ENCODE assay signal across 12 cellular contexts in genomic region chr1:176696109-176696508, GRCh38.
DNase-seq lines count a peak whose midpoint lies in the region; ATAC-seq, FAIRE-seq and TF ChIP-seq lines count a peak whose summit lies in the region.
"Had no signal": no experiment of that assay in that cellular context is flagged by ENCODE, and none has a peak within 500 bp of the region (broad histone marks: within the 10 kb centered on the region; RNA-seq: fewer than 3 reads in every experiment).

No MANE protein-coding gene starts in this region.

- ATAC-seq in DND-41 (ENCODE audit: insufficient read depth, low read depth) (peak; percentile 59), K562 (peak; percentile 74), HG03521 (IDR thresholded peaks at IDR 0.05; ENCODE audit: unreplicated experiment) (no peak)

- no peak for TF ChIP-seq EP300 in K562 (IDR thresholded peaks at IDR 0.05; ENCODE audit: low read length)

- intact Hi-C loops in K562 (cut with micrococcal nuclease): no loop called here

- POLR2A ChIA-PET in K562 (lab: Yijun Ruan, JAX): no interaction called here

- in situ Hi-C loops in K562 (cut with MboI): no loop called here

- H3K27me3 ChIP-seq in DND-41 (ENCODE audit: insufficient read depth, low read length, poor library complexity) (no peaks in the 10 kb centered on the region), K562 (ENCODE audit: control insufficient read depth in 2 of 2, insufficient read depth in 2 of 2, low read length in 2 of 2) (peaks cover 3 to 7% of the 10 kb centered on the region in 2 experiments; a peak in 2 of 5 replicates)
- H3K27me3 ChIP-seq: right atrium auricular region had no signal

- H3K4me1 ChIP-seq in DND-41 (ENCODE audit: insufficient read depth, low read length) (peaks cover 4% of the 10 kb centered on the region; the same call in 1 of the 2 replicates), K562 (replicated peaks in 1 of 2; ENCODE audit: control insufficient read depth in 2 of 2, insufficient read depth in 2 of 2, low read length in 2 of 2) (no peaks in the 10 kb centered on the region; a peak in 1 of 5 replicates)

- no peak for TF ChIP-seq POLR2A in K562 (conservative IDR thresholded peaks at IDR 0.05)

- CTCF ChIA-PET in K562 (lab: Yijun Ruan, JAX; ENCODE audit: low intra/inter-chr PET ratio): no interaction called here

- H3K9ac ChIP-seq in DND-41 (ENCODE audit: low read depth, low read length): no peak overlapping the region
- no peak overlapping the region for H3K9ac ChIP-seq in K562 (ENCODE audit: insufficient read depth in 1 of 2, low read depth in 2 of 2, low read length in 2 of 2)

- H3K9me3 ChIP-seq in DND-41 (ENCODE audit: insufficient read depth, low read length, severe bottlenecking): no peaks in the 10 kb centered on the region
- H3K9me3 ChIP-seq in K562 (replicated peaks; ENCODE audit: control insufficient read depth, insufficient read depth, low read depth, low read length): no peaks in the 10 kb centered on the region
- H3K9me3 ChIP-seq: right atrium auricular region had no signal

- H3K4me3 ChIP-seq in DND-41 (ENCODE audit: low read depth in 1 of 2, low read length in 2 of 2) (no peak overlapping the region), K562 (no peak overlapping the region)
- H3K4me3 ChIP-seq: right atrium auricular region had no signal

- H2AFZ ChIP-seq in DND-41 (ENCODE audit: low read depth, low read length) (no peak overlapping the region), K562 (ENCODE audit: low read depth, low read length) (no peak overlapping the region; the same call in 1 of the 2 replicates)

- TF ChIP-seq CTCF in DND-41 (IDR thresholded peaks at IDR 0.05; ENCODE audit: borderline replicate concordance, extremely low read depth, low read length, poor library complexity, severe bottlenecking) (no peak), K562 (IDR thresholded peaks at IDR 0.05 in 2 of 3, conservative IDR thresholded peaks at IDR 0.05 in 1 of 3; ENCODE audit: insufficient read depth in 2 of 3, low read depth in 1 of 3, low read length in 3 of 3) (no peak)

- no peaks in the 10 kb centered on the region for H3K79me2 ChIP-seq in DND-41 (ENCODE audit: insufficient read depth, low read length)
- no peaks in the 10 kb centered on the region for H3K79me2 ChIP-seq in K562 (ENCODE audit: control insufficient read depth, insufficient read depth, low read length)

- no peaks in the 10 kb centered on the region for H3K9me1 ChIP-seq in K562 (ENCODE audit: control insufficient read depth, insufficient read depth, low read length)

- no peak for TF ChIP-seq RAD21 in K562 (CRISPR knock-in tag; conservative IDR thresholded peaks at IDR 0.05 in 1 of 2, IDR thresholded peaks at IDR 0.05 in 1 of 2)

- WGBS in K562 (ENCODE audit: insufficient coverage, low coverage, missing lambda C conversion rate): 0% methylated on average over 5 of the region's 5 CpGs

- no peak for FAIRE-seq in K562 (lab: Jason Lieb, UNC)
- FAIRE-seq: colon, D721Med had no signal

- H4K20me1 ChIP-seq in DND-41 (ENCODE audit: insufficient read depth, low read length): no peaks in the 10 kb centered on the region
- no peaks in the 10 kb centered on the region for H4K20me1 ChIP-seq in K562 (replicated peaks; ENCODE audit: control insufficient read depth, insufficient read depth, low read length)

- peak; percentile 57 for DNase-seq in DND-41
- DNase-seq in NCI-H2107 treated with DMSO at 0.1 percent for 48 hours (lab: John Stamatoyannopoulos, UW; ENCODE audit: unreplicated experiment): peak; percentile 97
- DNase-seq in K562 (ENCODE audit: extremely low read depth in 1 of 4, low spot score in 3 of 4): peak in 2 of 4 experiments; percentile 19 to 55
- peak; percentile 82 for DNase-seq in myocyte (ENCODE audit: low read depth)
- no peak for DNase-seq in stimulated activated CD4-positive, alpha-beta T cell treated with anti-CD3 and anti-CD28 coated beads, Interleukin-2, amount 100 ng/mL, for 48 hours
- DNase-seq in activated CD4-positive, alpha-beta T cell treated with anti-CD3 and anti-CD28 coated beads for 1 hour: no peak
- DNase-seq in hypothalamus (lab: John Stamatoyannopoulos, UW): no peak
- DNase-seq: activated T-cell treated with anti-CD3 and anti-CD28 coated beads, Interleukin-2, amount 50 U/mL, for 48 hours had no signal

- BruUV-seq in K562 (replicated peaks; lab: Mats Ljungman, UMichigan): no TSS peak

- H3K4me2 ChIP-seq in DND-41 (ENCODE audit: insufficient read depth, low read length) (no peak overlapping the region), K562 (ENCODE audit: insufficient read depth, low read length) (no peak overlapping the region)

- no peaks in the 10 kb centered on the region for H3K36me3 ChIP-seq in DND-41 (ENCODE audit: insufficient read depth, low read length)
- no peaks in the 10 kb centered on the region for H3K36me3 ChIP-seq in K562 (ENCODE audit: control insufficient read depth, insufficient read depth, low read length)
- H3K36me3 ChIP-seq: right atrium auricular region had no signal

- H3K27ac ChIP-seq in DND-41 (ENCODE audit: low read length) (no peak overlapping the region), K562 (ENCODE audit: extremely low read depth, low read depth, low read length) (no peak overlapping the region)

TF ChIP-seq in K562, 482 proteins besides CTCF, POLR2A, EP300 and RAD21:
- 0 out of 2 replicates have a peak, but pooled peaks have one; percentile 9 for TF ChIP-seq USF1 (CRISPR knock-in tag; IDR thresholded peaks at IDR 0.05)
- peak; percentile 41; the same call in 1 of the 2 replicates for TF ChIP-seq RNF2 (IDR thresholded peaks at IDR 0.05)
- no peak for TF ChIP-seq ZNF583 (CRISPR knock-in tag; IDR thresholded peaks at IDR 0.05)
- TF ChIP-seq NR2C2 (CRISPR knock-in tag; IDR thresholded peaks at IDR 0.05): no peak
- TF ChIP-seq NR2C2 (tag; IDR thresholded peaks at IDR 0.05): peak; percentile 30; the same call in 1 of the 2 replicates
- TF ChIP-seq MCM2 (IDR thresholded peaks at IDR 0.05; ENCODE audit: low read depth): no peak
- peak; percentile 40 for TF ChIP-seq VEZF1 (CRISPR knock-in tag; IDR thresholded peaks at IDR 0.05)
- TF ChIP-seq USF2 (CRISPR knock-in tag; IDR thresholded peaks at IDR 0.05): peak; percentile 10; the same call in 1 of the 2 replicates

Comparison
In these comparisons a context has a peak if more than half of its experiments do, and no peak if none do; other contexts are left out.
1. DNase-seq: peak in DND-41 (single experiment), NCI-H2107 treated with DMSO at 0.1 percent for 48 hours (single experiment) and myocyte (single experiment); none in stimulated activated CD4-positive, alpha-beta T cell treated with anti-CD3 and anti-CD28 coated beads, Interleukin-2, amount 100 ng/mL, for 48 hours (0 of 2), activated CD4-positive, alpha-beta T cell treated with anti-CD3 and anti-CD28 coated beads for 1 hour (single experiment) and hypothalamus (0 of 51).